ENCODE assay signal across 13 cellular contexts in genomic region chr20:49165611-49166010, GRCh38. TPM values are rescaled to one million over a fixed set of nuclear protein-coding genes. Genes with fewer than 3 reads are reported as not detected.
DNase-seq lines count a peak whose midpoint lies in the region; ATAC-seq and TF ChIP-seq lines count a peak whose summit lies in the region.
"Had no signal": no experiment of that assay in that cellular context is flagged by ENCODE, and none has a peak within 500 bp of the region (broad histone marks: within the 10 kb centered on the region; RNA-seq: fewer than 3 reads in every experiment).

No MANE protein-coding gene starts in this region.

- H3K36me3 Mint-ChIP-seq in activated CD4-positive, alpha-beta T cell treated with anti-CD3 and anti-CD28 coated beads for 36 hours (ENCODE audit: low read depth), result peaks cover 44% of the 10 kb centered on the region
- peaks cover 0 to 7% of the 10 kb centered on the region in 2 donors for H3K36me3 Mint-ChIP-seq in activated T-cell treated with anti-CD3 and anti-CD28 coated beads, Interleukin-2, amount 50 U/mL, for 72 hours (ENCODE audit: insufficient read depth in 2 of 2)
- peaks cover 6% of the 10 kb centered on the region for H3K36me3 Mint-ChIP-seq in natural killer cell treated with Interleukin-12 subunit alpha and Interleukin-12 subunit beta and Interleukin-15 and Interleukin-18, amount 100 ng/mL, for 72 hours

- H3K36me3 ChIP-seq in PC-9 (ENCODE audit: low read depth), result peaks cover 23% of the 10 kb centered on the region

- CTCF ChIA-PET in activated CD4-positive, alpha-beta T cell treated with anti-CD3 and anti-CD28 coated beads for 36 hours (lab: Charles Lee), result interaction anchor here (0.6 to 4.9 kb wide), 11 partner anchors 8 to 1621 kb away, joined by 3 to 43 read pairs (median 5); no protein-coding TSS in a partner anchor
- CTCF ChIA-PET in PC-9 (lab: Charles Lee), result interaction anchor here (0.6 kb wide), 1 partner anchor 11 kb away, joined by 8 read pairs; no protein-coding TSS in a partner anchor

- ATAC-seq in activated CD4-positive, alpha-beta T cell treated with anti-CD3 and anti-CD28 coated beads for 36 hours, result peak; percentile 80
- peak; percentile 56 for ATAC-seq in GM18868 (IDR thresholded peaks at IDR 0.05; ENCODE audit: unreplicated experiment)
- ATAC-seq in activated T-cell treated with anti-CD3 and anti-CD28 coated beads, Interleukin-2, amount 50 U/mL, for 72 hours (replicated peaks in 1 of 2), result peak; percentile 67 to 69
- ATAC-seq in natural killer cell treated with Interleukin-12 subunit alpha and Interleukin-12 subunit beta and Interleukin-15 and Interleukin-18, amount 100 ng/mL, for 72 hours, result no peak
- ATAC-seq: gastrocnemius medialis had no signal

- H3K27ac ChIP-seq in PC-9, result no peak overlapping the region
- H3K27ac ChIP-seq: gastrocnemius medialis, upper lobe of left lung had no signal

- H3K9me3 Mint-ChIP-seq in activated CD4-positive, alpha-beta T cell treated with anti-CD3 and anti-CD28 coated beads for 36 hours (ENCODE audit: low read depth), result no peaks in the 10 kb centered on the region
- no peaks in the 10 kb centered on the region for H3K9me3 Mint-ChIP-seq in activated T-cell treated with anti-CD3 and anti-CD28 coated beads, Interleukin-2, amount 50 U/mL, for 72 hours
- no peaks in the 10 kb centered on the region for H3K9me3 Mint-ChIP-seq in natural killer cell treated with Interleukin-12 subunit alpha and Interleukin-12 subunit beta and Interleukin-15 and Interleukin-18, amount 100 ng/mL, for 72 hours

- POLR2A ChIA-PET in activated CD4-positive, alpha-beta T cell treated with anti-CD3 and anti-CD28 coated beads for 36 hours (lab: Charles Lee), result interaction anchor here (0.8 to 1.2 kb wide), 5 partner anchors 11 to 111 kb away, joined by 4 to 13 read pairs (median 5); partner anchors contain the start of genes DDX27 and ZNFX1
- POLR2A ChIA-PET in PC-9 (lab: Charles Lee; ENCODE audit: unreplicated experiment), result no interaction called here

- BruUV-seq in PC-9 (replicated peaks; lab: Mats Ljungman, UMichigan), result no TSS peak

- TF ChIP-seq CTCF in PC-9 (conservative IDR thresholded peaks at IDR 0.05), result no peak

- H3K4me1 Mint-ChIP-seq in activated CD4-positive, alpha-beta T cell treated with anti-CD3 and anti-CD28 coated beads for 36 hours, result peaks cover 81% of the 10 kb centered on the region
- peaks cover 80% of the 10 kb centered on the region for H3K4me1 Mint-ChIP-seq in activated T-cell treated with anti-CD3 and anti-CD28 coated beads, Interleukin-2, amount 50 U/mL, for 72 hours (ENCODE audit: low read depth)
- peaks cover 30 to 36% of the 10 kb centered on the region in 2 donors for H3K4me1 Mint-ChIP-seq in natural killer cell treated with Interleukin-12 subunit alpha and Interleukin-12 subunit beta and Interleukin-15 and Interleukin-18, amount 100 ng/mL, for 72 hours (ENCODE audit: low read depth in 2 of 2)

- H3K27ac Mint-ChIP-seq in activated CD4-positive, alpha-beta T cell treated with anti-CD3 and anti-CD28 coated beads for 36 hours, result peak overlapping the region; percentile 85
- peak overlapping the region; percentile 88 for H3K27ac Mint-ChIP-seq in activated T-cell treated with anti-CD3 and anti-CD28 coated beads, Interleukin-2, amount 50 U/mL, for 72 hours
- H3K27ac Mint-ChIP-seq in natural killer cell treated with Interleukin-12 subunit alpha and Interleukin-12 subunit beta and Interleukin-15 and Interleukin-18, amount 100 ng/mL, for 72 hours, result peak overlapping the region; percentile 74 to 75

- H3K27me3 ChIP-seq in PC-9 (ENCODE audit: insufficient read depth, low read depth), result no peaks in the 10 kb centered on the region
- H3K27me3 ChIP-seq: gastrocnemius medialis, upper lobe of left lung had no signal

- no peaks in the 10 kb centered on the region for H3K4me1 ChIP-seq in PC-9 (replicated peaks; ENCODE audit: insufficient read depth)

- H2AFZ ChIP-seq in PC-9, result no peak overlapping the region

- peak overlapping the region; percentile 52 for H3K4me3 Mint-ChIP-seq in activated CD4-positive, alpha-beta T cell treated with anti-CD3 and anti-CD28 coated beads for 36 hours
- peak overlapping the region; percentile 63 to 82 for H3K4me3 Mint-ChIP-seq in activated T-cell treated with anti-CD3 and anti-CD28 coated beads, Interleukin-2, amount 50 U/mL, for 72 hours
- peak overlapping the region; percentile 5 for H3K4me3 Mint-ChIP-seq in natural killer cell treated with Interleukin-12 subunit alpha and Interleukin-12 subunit beta and Interleukin-15 and Interleukin-18, amount 100 ng/mL, for 72 hours

- intact Hi-C loops in activated CD4-positive, alpha-beta T cell treated with anti-CD3 and anti-CD28 coated beads for 36 hours (cut with DNase I, micrococcal nuclease), result loop anchor here (1.0 to 10.0 kb wide), 8 partner anchors 21 to 1661 kb away; partner anchors contain the start of genes NCOA3 (in 1 of the 2), RNF114 (in 1 of the 2) and STAU1 (in 1 of the 2)
- intact Hi-C loops in PC-9 (cut with micrococcal nuclease; ENCODE audit: unreplicated experiment), result no loop called here

- H3K4me3 ChIP-seq in PC-9, result no peak overlapping the region
- H3K4me3 ChIP-seq: gastrocnemius medialis, lung, upper lobe of left lung had no signal

- peaks cover 13% of the 10 kb centered on the region; the same call in 1 of the 2 replicates for H3F3A ChIP-seq in PC-9 (ENCODE audit: insufficient read depth, low read depth)

- no peaks in the 10 kb centered on the region for H3K27me3 Mint-ChIP-seq in activated CD4-positive, alpha-beta T cell treated with anti-CD3 and anti-CD28 coated beads for 36 hours
- no peaks in the 10 kb centered on the region for H3K27me3 Mint-ChIP-seq in activated T-cell treated with anti-CD3 and anti-CD28 coated beads, Interleukin-2, amount 50 U/mL, for 72 hours (ENCODE audit: low read depth)
- H3K27me3 Mint-ChIP-seq in natural killer cell treated with Interleukin-12 subunit alpha and Interleukin-12 subunit beta and Interleukin-15 and Interleukin-18, amount 100 ng/mL, for 72 hours, result no peaks in the 10 kb centered on the region

- H4K20me1 ChIP-seq in PC-9 (ENCODE audit: insufficient read depth), result peaks cover 64% of the 10 kb centered on the region

- peaks cover 80% of the 10 kb centered on the region for H3K79me2 ChIP-seq in PC-9 (ENCODE audit: low read depth)

- H3K9me2 ChIP-seq in PC-9 (ENCODE audit: insufficient read depth), result no peaks in the 10 kb centered on the region

- H3K9me3 ChIP-seq in PC-9 (ENCODE audit: insufficient read depth, low read depth), result no peaks in the 10 kb centered on the region
- H3K9me3 ChIP-seq: gastrocnemius medialis, upper lobe of left lung had no signal

- DNase-seq in activated CD4-positive, alpha-beta T cell treated with anti-CD3 and anti-CD28 coated beads for 36 hours, result peak; percentile 44
- DNase-seq in activated CD4-positive, alpha-beta T cell treated with anti-CD3 and anti-CD28 coated beads for 1 hour, result no peak
- DNase-seq in activated T-cell treated with anti-CD3 and anti-CD28 coated beads, Interleukin-2, amount 50 U/mL, for 72 hours, result no peak
- no peak for DNase-seq in natural killer cell treated with Interleukin-12 subunit alpha and Interleukin-12 subunit beta and Interleukin-15 and Interleukin-18, amount 100 ng/mL, for 72 hours (ENCODE audit: low spot score)
- DNase-seq in PC-9 (no peak), cortex of kidney (lab: John Stamatoyannopoulos, UW) (no peak), activated gamma-delta T cell (lab: John Stamatoyannopoulos, UW) (no peak)
- DNase-seq: gastrocnemius medialis, NCI-H1694, NCI-H510A, upper lobe of left lung had no signal

- no peak overlapping the region for H3K4me2 ChIP-seq in PC-9

RNA-seq across cellular contexts. Expression of gene STAU1, which starts 22.5 kb away (rescaled TPM):
- 10 to 100 TPM; 72.6 to 83.7 TPM for total RNA-seq in activated CD4-positive, alpha-beta T cell treated with anti-CD3 and anti-CD28 coated beads for 36 hours
- 10 to 100 TPM; 80.5 to 83.3 TPM for total RNA-seq in activated T-cell treated with anti-CD3 and anti-CD28 coated beads, Interleukin-2, amount 50 U/mL, for 72 hours
- 10 to 100 TPM; 77.7 to 86.4 TPM for total RNA-seq in natural killer cell treated with Interleukin-12 subunit alpha and Interleukin-12 subunit beta and Interleukin-15 and Interleukin-18, amount 100 ng/mL, for 72 hours
- total RNA-seq in PC-9 (2021), result 127 and 153 TPM in 2 replicates

RNA-seq across cellular contexts. Expression of gene DDX27, which starts 53.6 kb away (rescaled TPM):
- 10 to 100 TPM; 48.5 to 54.0 TPM for total RNA-seq in activated CD4-positive, alpha-beta T cell treated with anti-CD3 and anti-CD28 coated beads for 36 hours
- total RNA-seq in activated T-cell treated with anti-CD3 and anti-CD28 coated beads, Interleukin-2, amount 50 U/mL, for 72 hours, result 10 to 100 TPM; 49.6 to 49.8 TPM
- 10 to 100 TPM; 41.4 to 60.2 TPM for total RNA-seq in natural killer cell treated with Interleukin-12 subunit alpha and Interleukin-12 subunit beta and Interleukin-15 and Interleukin-18, amount 100 ng/mL, for 72 hours
- total RNA-seq in PC-9 (2021), result 50.6 and 64.4 TPM in 2 replicates

Comparison
In these comparisons a context has a peak if more than half of its experiments do, and no peak if none do; other contexts are left out.
1. ATAC-seq: peak in activated CD4-positive, alpha-beta T cell treated with anti-CD3 and anti-CD28 coated beads for 36 hours (single experiment), GM18868 (single experiment) and activated T-cell treated with anti-CD3 and anti-CD28 coated beads, Interleukin-2, amount 50 U/mL, for 72 hours (2 of 2); none in natural killer cell treated with Interleukin-12 subunit alpha and Interleukin-12 subunit beta and Interleukin-15 and Interleukin-18, amount 100 ng/mL, for 72 hours (0 of 2).
2. H3K4me3 Mint-ChIP-seq: peak in every context shown above with its lines; median percentile 72 in activated T-cell treated with anti-CD3 and anti-CD28 coated beads, Interleukin-2, amount 50 U/mL, for 72 hours; 52 in activated CD4-positive, alpha-beta T cell treated with anti-CD3 and anti-CD28 coated beads for 36 hours; 5 in natural killer cell treated with Interleukin-12 subunit alpha and Interleukin-12 subunit beta and Interleukin-15 and Interleukin-18, amount 100 ng/mL, for 72 hours.
3. Peak in every context shown above with its lines, with median percentiles within 50 percentile points of each other: H3K27ac Mint-ChIP-seq.